Comparison of ENCODE assay signal across 28 cellular contexts in genomic region chr15:81097116-81097892, GRCh38. TPM values are rescaled to one million over a fixed set of nuclear protein-coding genes. Genes with fewer than 3 reads are reported as not detected.
"Had no signal": no experiment of that assay in that cellular context is flagged by ENCODE, and none has a peak within 500 bp of the region (broad histone marks: within the 10 kb centered on the region; RNA-seq: fewer than 3 reads in every experiment).

No MANE protein-coding gene starts in this region.

- H3K4me1 ChIP-seq: breast epithelium, thyroid gland had no signal

- H3K4me3 ChIP-seq: breast epithelium, gastrocnemius medialis, lung, mucosa of descending colon, sigmoid colon, SK-N-MC, thyroid gland had no signal

- H3K27ac ChIP-seq: breast epithelium, sigmoid colon, SK-N-MC, thyroid gland had no signal

- FAIRE-seq: keratinocyte, small intestine had no signal

- H3K27me3 ChIP-seq: breast epithelium, gastrocnemius medialis, sigmoid colon, thyroid gland had no signal

- H3K9me3 ChIP-seq: breast epithelium, gastrocnemius medialis, mucosa of descending colon, sigmoid colon, thyroid gland had no signal

- ATAC-seq: activated naive CD4-positive, alpha-beta T cell treated with anti-CD3 and anti-CD28 coated beads, Interleukin-2, amount 50 U/mL, for 72 hours; activated T-cell treated with anti-CD3 and anti-CD28 coated beads, Interleukin-2, amount 50 U/mL, for 4 hours; activated T-helper 17 cell treated with anti-CD3 and anti-CD28 coated beads, Interleukin-2, amount 50 U/mL, for 72 hours; left colon; mucosa of descending colon; natural killer cell treated with Interleukin-12 subunit alpha and Interleukin-12 subunit beta and Interleukin-15 and Interleukin-18, amount 100 ng/mL, for 72 hours; stimulated activated effector memory CD8-positive, alpha-beta T cell treated with anti-CD3 and anti-CD28 coated beads, Interleukin-12 subunit alpha, Interleukin-12 subunit beta, amount 100 ng/mL, for 72 hours; stimulated activated naive CD8-positive, alpha-beta T cell treated with anti-CD3 and anti-CD28 coated beads, Interleukin-15, amount 100 ng/mL, for 72 hours had no signal

- DNase-seq: activated CD4-positive, alpha-beta memory T cell treated with anti-CD3 and anti-CD28 coated beads, Interleukin-2, amount 10 ng/mL, durations not matched to agents 7 days and 5 days; activated CD4-positive, alpha-beta T cell treated with anti-CD3 and anti-CD28 coated beads, Interleukin-2, amount 10 ng/mL, durations not matched to agents 24 days and 14 days; activated CD4-positive, CD25-positive, alpha-beta regulatory T cell treated with anti-CD3 and anti-CD28 coated beads, Interleukin-2, amount 50 U/mL, for 72 hours; activated T-cell treated with anti-CD3 and anti-CD28 coated beads, Interleukin-2, amount 50 U/mL, for 4 hours; central memory CD4-positive, alpha-beta T cell; effector CD4-positive, alpha-beta T cell; glutamatergic neuron; hippocampal formation; left colon; mesendoderm; mucosa of descending colon; sigmoid colon; small intestine; stimulated activated CD4-positive, alpha-beta T cell treated with anti-CD3 and anti-CD28 coated beads, Interleukin-4, amount 100 ng/mL, for 24 hours; stimulated activated naive CD8-positive, alpha-beta T cell treated with anti-CD3 and anti-CD28 coated beads, Interleukin-15, amount 100 ng/mL, for 72 hours; T-helper 2 cell; thyroid gland had no signal

- H3K36me3 ChIP-seq: breast epithelium, gastrocnemius medialis, sigmoid colon, thyroid gland had no signal

RNA-seq across cellular contexts. Expression of gene CFAP161, which starts 36.8 kb away (rescaled TPM):
- total RNA-seq: activated CD4-positive, alpha-beta memory T cell treated with anti-CD3 and anti-CD28 coated beads, Interleukin-2, amount 10 ng/mL, durations not matched to agents 7 days and 5 days; activated CD4-positive, alpha-beta T cell treated with anti-CD3 and anti-CD28 coated beads, Interleukin-2, amount 10 ng/mL, durations not matched to agents 24 days and 14 days; activated naive CD4-positive, alpha-beta T cell treated with anti-CD3 and anti-CD28 coated beads, Interleukin-2, amount 50 U/mL, for 72 hours; activated T-cell treated with anti-CD3 and anti-CD28 coated beads, Interleukin-2, amount 50 U/mL, for 4 hours; epithelial cell of proximal tubule; gastrocnemius medialis; left colon; natural killer cell treated with Interleukin-12 subunit alpha and Interleukin-12 subunit beta and Interleukin-15 and Interleukin-18, amount 100 ng/mL, for 72 hours; renal cortical epithelial cell had no signal
- polyA plus RNA-seq: keratinocyte, sigmoid colon had no signal
